ENCODE assay signal across 20 cellular contexts in genomic region chr16:52621651-52622050, GRCh38.
A peak's percentile ranks its signal among the peaks of the same experiment; 100 is the strongest.
DNase-seq lines count a peak whose midpoint lies in the region; TF ChIP-seq lines count a peak whose summit lies in the region.
"Had no signal": no experiment of that assay in that cellular context is flagged by ENCODE, and none has a peak within 500 bp of the region (broad histone marks: within the 10 kb centered on the region; RNA-seq: fewer than 3 reads in every experiment).

No MANE protein-coding gene starts in this region.

- H2BK5ac ChIP-seq in mesenchymal stem cell (ENCODE audit: low read depth, low read length, poor library complexity, severe bottlenecking) (peak overlapping the region; percentile 31), neuronal stem cell (ENCODE audit: low read length) (no peak overlapping the region)

- H2BK12ac ChIP-seq in mesenchymal stem cell (ENCODE audit: low read length in 2 of 2) = no peak overlapping the region
- H2BK12ac ChIP-seq in neuronal stem cell (ENCODE audit: low read length) = no peak overlapping the region

- H3K23ac ChIP-seq in mesenchymal stem cell (ENCODE audit: low read length in 2 of 2) = no peak overlapping the region
- H3K23ac ChIP-seq in neuronal stem cell (ENCODE audit: low read depth, low read length, poor library complexity) = no peak overlapping the region

- peaks cover 0 to 12% of the 10 kb centered on the region in 2 experiments for H3K27me3 ChIP-seq in mesenchymal stem cell (ENCODE audit: control insufficient read depth in 1 of 2, insufficient read depth in 1 of 2, low read length in 2 of 2)
- H3K27me3 ChIP-seq in neuronal stem cell (ENCODE audit: control insufficient read depth in 3 of 3, insufficient read depth in 3 of 3, low read depth in 1 of 3, low read length in 3 of 3) = peaks cover 0 to 14% (median 0%) of the 10 kb centered on the region in 3 experiments
- no peaks in the 10 kb centered on the region for H3K27me3 ChIP-seq in breast epithelium

- H4K8ac ChIP-seq in mesenchymal stem cell (ENCODE audit: low read length) (no peak overlapping the region), neuronal stem cell (ENCODE audit: low read depth, low read length) (no peak overlapping the region)

- no peak overlapping the region for H3K4me3 ChIP-seq in epithelial cell of esophagus (ENCODE audit: low read length)
- no peak overlapping the region for H3K4me3 ChIP-seq in mesenchymal stem cell (ENCODE audit: insufficient read depth in 1 of 2, low read depth in 1 of 2, low read length in 2 of 2)
- no peak overlapping the region for H3K4me3 ChIP-seq in neuronal stem cell (ENCODE audit: low read length in 2 of 2)
- no peak overlapping the region for H3K4me3 ChIP-seq in breast epithelium
- H3K4me3 ChIP-seq: A549, GM23248, K562 had no signal

- TF ChIP-seq CTCF in 22Rv1 (IDR thresholded peaks at IDR 0.05) (no peak), epithelial cell of esophagus (IDR thresholded peaks at IDR 0.05; ENCODE audit: insufficient read depth, low read depth, low read length, missing control alignments) (no peak), breast epithelium (IDR thresholded peaks at IDR 0.05) (no peak)

- no peak for TF ChIP-seq POLR2A in breast epithelium (IDR thresholded peaks at IDR 0.05)

- H2AK5ac ChIP-seq in mesenchymal stem cell (ENCODE audit: low read length, severe bottlenecking) = no peak overlapping the region
- H2AK5ac ChIP-seq in neuronal stem cell (ENCODE audit: low read depth, low read length) = no peak overlapping the region

- H3K79me1 ChIP-seq in mesenchymal stem cell (replicated peaks; ENCODE audit: low read length, poor library complexity, severe bottlenecking) (no peaks in the 10 kb centered on the region), neuronal stem cell (ENCODE audit: low read depth, low read length) (no peaks in the 10 kb centered on the region)

- peak; percentile 17 for DNase-seq in ELF-1 (ENCODE audit: low read depth, low spot score)
- peak; percentile 56 for DNase-seq in epithelial cell of esophagus (ENCODE audit: low read depth)
- no peak for DNase-seq in mesenchymal stem cell
- no peak for DNase-seq in DMS 273 (lab: John Stamatoyannopoulos, UW; ENCODE audit: unreplicated experiment)
- DNase-seq in amniotic stem cell (lab: John Stamatoyannopoulos, UW) = no peak
- no peak for DNase-seq in neuronal stem cell (ENCODE audit: low spot score)
- no peak for DNase-seq in breast epithelium (ENCODE audit: low spot score in 2 of 2)
- DNase-seq: AML-193; Caco-2; CD4-positive, alpha-beta T cell; DMS153; DND-41; EL; GM23248; HCEC 1CT; IMR-90 had no signal

- H3K14ac ChIP-seq in mesenchymal stem cell (ENCODE audit: low read length in 2 of 2) (no peak overlapping the region), neuronal stem cell (ENCODE audit: low read length) (no peak overlapping the region)

- H2BK15ac ChIP-seq in mesenchymal stem cell (ENCODE audit: low read depth, poor library complexity, severe bottlenecking) (no peak overlapping the region), neuronal stem cell (ENCODE audit: low read length) (no peak overlapping the region)

- H3K27ac ChIP-seq in 22Rv1 (peak overlapping the region; percentile 77), mesenchymal stem cell (ENCODE audit: low read length, poor library complexity, severe bottlenecking) (no peak overlapping the region), neuronal stem cell (replicated peaks; ENCODE audit: low read length) (no peak overlapping the region), breast epithelium (no peak overlapping the region)
- H3K27ac ChIP-seq: A549, C4-2B, GM23248 had no signal

- no peak overlapping the region for H2BK120ac ChIP-seq in mesenchymal stem cell (ENCODE audit: low read depth, low read length)
- no peak overlapping the region for H2BK120ac ChIP-seq in neuronal stem cell (ENCODE audit: low read depth, low read length)

- 81% methylated on average over 5 of the region's 5 CpGs for WGBS in mesenchymal stem cell
- WGBS in neuronal stem cell (ENCODE audit: extremely low coverage in 2 of 2, insufficient read length in 2 of 2, insufficient replicate concordance in 1 of 2), 2 donors = no CpG with 5 or more reads among the region's 5 CpGs

- H3K9me3 ChIP-seq in mesenchymal stem cell (ENCODE audit: control insufficient read depth, low read length) (no peaks in the 10 kb centered on the region), neuronal stem cell (replicated peaks in 1 of 2; ENCODE audit: control insufficient read depth in 2 of 2, insufficient read depth in 1 of 2, low read depth in 1 of 2, low read length in 2 of 2) (no peaks in the 10 kb centered on the region), breast epithelium (no peaks in the 10 kb centered on the region)
- H3K9me3 ChIP-seq: A549, Caco-2 had no signal

- no peaks in the 10 kb centered on the region for H3K36me3 ChIP-seq in mesenchymal stem cell (ENCODE audit: control insufficient read depth in 1 of 2, insufficient read depth in 2 of 2, low read depth in 1 of 2, low read length in 2 of 2)
- H3K36me3 ChIP-seq in neuronal stem cell (replicated peaks in 1 of 2; ENCODE audit: control insufficient read depth in 2 of 2, insufficient read depth in 2 of 2, low read length in 2 of 2) = no peaks in the 10 kb centered on the region
- H3K36me3 ChIP-seq in breast epithelium = no peaks in the 10 kb centered on the region

- H3K9ac ChIP-seq in mesenchymal stem cell (ENCODE audit: low read length) = no peak overlapping the region
- H3K9ac ChIP-seq in neuronal stem cell (ENCODE audit: low read depth, low read length, poor library complexity) = no peak overlapping the region
- H3K9ac ChIP-seq: GM23248 had no signal

- no peak overlapping the region for H3K4me2 ChIP-seq in mesenchymal stem cell (ENCODE audit: low read length, poor library complexity, severe bottlenecking)
- H3K4me2 ChIP-seq in neuronal stem cell (ENCODE audit: insufficient read depth, low read length, poor library complexity, severe bottlenecking) = no peak overlapping the region
- H3K4me2 ChIP-seq: A549 had no signal

- H3K4ac ChIP-seq in mesenchymal stem cell (ENCODE audit: low read depth in 1 of 2, low read length in 2 of 2) = no peak overlapping the region
- H3K4ac ChIP-seq in neuronal stem cell (ENCODE audit: low read length) = no peak overlapping the region

- H3K4me1 ChIP-seq in mesenchymal stem cell (ENCODE audit: control insufficient read depth, insufficient read depth, low read depth, low read length) (no peaks in the 10 kb centered on the region), neuronal stem cell (ENCODE audit: control insufficient read depth in 2 of 2, insufficient read depth in 1 of 2, low read depth in 1 of 2, low read length in 2 of 2) (no peaks in the 10 kb centered on the region), breast epithelium (no peaks in the 10 kb centered on the region)
- H3K4me1 ChIP-seq: A549, Caco-2 had no signal

- intact Hi-C loops in breast epithelium (cut with DNase I; ENCODE audit: low total_unique reads) = no loop called here

- no peak overlapping the region for H3K18ac ChIP-seq in mesenchymal stem cell (ENCODE audit: low read depth in 1 of 2, low read length in 2 of 2)
- H3K18ac ChIP-seq in neuronal stem cell (ENCODE audit: low read length) = no peak overlapping the region

- H2AFZ ChIP-seq in mesenchymal stem cell (ENCODE audit: low read depth, low read length) = no peak overlapping the region
- no peak overlapping the region for H2AFZ ChIP-seq in neuronal stem cell (ENCODE audit: low read length)
- H2AFZ ChIP-seq: GM23248 had no signal

- H4K91ac ChIP-seq in mesenchymal stem cell (ENCODE audit: low read length) (no peak overlapping the region), neuronal stem cell (ENCODE audit: low read depth, low read length, poor library complexity) (no peak overlapping the region)

Comparison
In these comparisons a context has a peak if more than half of its experiments do, and no peak if none do; other contexts are left out.
1. DNase-seq: peak in ELF-1 (single experiment) and epithelial cell of esophagus (single experiment); none in mesenchymal stem cell (single experiment), DMS 273 (single experiment), amniotic stem cell (single experiment), neuronal stem cell (single experiment) and breast epithelium (0 of 2).